Comparison of ENCODE assay signal across 8 cellular contexts in genomic region chr5:168679515-168679920, GRCh38.
DNase-seq lines count a peak whose midpoint lies in the region; ATAC-seq and TF ChIP-seq lines count a peak whose summit lies in the region.

No MANE protein-coding gene starts in this region.

- peak; percentile 88 for TF ChIP-seq CTCF in LNCaP clone FGC (IDR thresholded peaks at IDR 0.05; ENCODE audit: control insufficient read depth, extremely low read depth, insufficient read depth)
- TF ChIP-seq CTCF in heart right ventricle (IDR thresholded peaks at IDR 0.05): peak; percentile 86 to 95 (median 90)
- TF ChIP-seq CTCF in prostate gland (IDR thresholded peaks at IDR 0.05): peak; percentile 68 to 91 (median 80)

- H3K36me3 Mint-ChIP-seq in CD4-positive, CD25-positive, alpha-beta regulatory T cell: no peaks in the 10 kb centered on the region

- no peak overlapping the region for H3K27ac Mint-ChIP-seq in CD4-positive, CD25-positive, alpha-beta regulatory T cell

- no peaks in the 10 kb centered on the region for H3K27me3 ChIP-seq in CD4-positive, CD25-positive, alpha-beta regulatory T cell (ENCODE audit: control insufficient read depth, insufficient read depth, low read length)
- H3K27me3 ChIP-seq in heart right ventricle (no peaks in the 10 kb centered on the region), prostate gland (replicated peaks; ENCODE audit: insufficient read depth) (no peaks in the 10 kb centered on the region)

- H3K36me3 ChIP-seq in CD4-positive, CD25-positive, alpha-beta regulatory T cell (ENCODE audit: control insufficient read depth, insufficient read depth, low read length): no peaks in the 10 kb centered on the region
- H3K36me3 ChIP-seq in heart right ventricle (no peaks in the 10 kb centered on the region), prostate gland (no peaks in the 10 kb centered on the region)

- peaks cover 6% of the 10 kb centered on the region for H3K4me1 ChIP-seq in CD4-positive, CD25-positive, alpha-beta regulatory T cell (ENCODE audit: control insufficient read depth, insufficient read depth, low read length, poor library complexity, severe bottlenecking)
- peaks cover 0 to 42% (median 26%) of the 10 kb centered on the region in 9 donors for H3K4me1 ChIP-seq in heart right ventricle
- no peaks in the 10 kb centered on the region for H3K4me1 ChIP-seq in prostate gland (replicated peaks)

- intact Hi-C loops in heart right ventricle (cut with DNase I): loop anchor here in 5 of 10 donors (2.0 to 10.0 kb wide), 5 partner anchors 623 to 905 kb away; partner anchors contain the start of genes SLIT3 (in 2 of the 5) and SPDL1 (in 2 of the 5)
- intact Hi-C loops in prostate gland (cut with DNase I): loop anchor here (5.0 kb wide), 2 partner anchors 623 to 903 kb away; partner anchors contain the start of genes SLIT3 and SPDL1

- no peak overlapping the region for H3K4me3 Mint-ChIP-seq in CD4-positive, CD25-positive, alpha-beta regulatory T cell

- H3K27me3 Mint-ChIP-seq in CD4-positive, CD25-positive, alpha-beta regulatory T cell: no peaks in the 10 kb centered on the region

- WGBS in heart right ventricle, 2 donors: 5 to 6% methylated on average over 9 of the region's 9 CpGs
- WGBS in prostate gland: 13% methylated on average over 9 of the region's 9 CpGs

- peak; percentile 9 to 69 (median 47) for DNase-seq in CD4-positive, CD25-positive, alpha-beta regulatory T cell
- peak; percentile 19 for DNase-seq in LNCaP clone FGC (ENCODE audit: low read depth)
- DNase-seq in SK-N-DZ (ENCODE audit: low spot score): peak; percentile 81
- peak; percentile 14 for DNase-seq in activated naive CD8-positive, alpha-beta T cell treated with anti-CD3 and anti-CD28 coated beads, Interleukin-2, amount 50 U/mL, for 16 hours (ENCODE audit: low read depth, low spot score)
- DNase-seq in heart right ventricle: peak; percentile 49 to 72
- peak; percentile 72 for DNase-seq in prostate gland (ENCODE audit: low spot score)

- peaks cover 0 to 18% (median 3%) of the 10 kb centered on the region in 4 donors for H3K4me1 Mint-ChIP-seq in CD4-positive, CD25-positive, alpha-beta regulatory T cell

- ATAC-seq in CD4-positive, CD25-positive, alpha-beta regulatory T cell (ENCODE audit: low read depth in 2 of 2): no peak
- ATAC-seq in GM21360 (IDR thresholded peaks at IDR 0.05; ENCODE audit: unreplicated experiment) (peak; percentile 53), heart right ventricle (peak; percentile 22 to 67 (median 52)), HG03439 (IDR thresholded peaks at IDR 0.05; ENCODE audit: unreplicated experiment) (no peak)

- no peaks in the 10 kb centered on the region for H3K9me3 ChIP-seq in CD4-positive, CD25-positive, alpha-beta regulatory T cell (ENCODE audit: control insufficient read depth in 2 of 2, low read length in 2 of 2)
- H3K9me3 ChIP-seq in heart right ventricle (no peaks in the 10 kb centered on the region), prostate gland (no peaks in the 10 kb centered on the region)

- no peak for TF ChIP-seq POLR2A in prostate gland (IDR thresholded peaks at IDR 0.05)

- peaks cover 0 to 1% (median 0%) of the 10 kb centered on the region in 7 donors for H3K9me3 Mint-ChIP-seq in CD4-positive, CD25-positive, alpha-beta regulatory T cell

- no peak overlapping the region for H3K27ac ChIP-seq in CD4-positive, CD25-positive, alpha-beta regulatory T cell (ENCODE audit: insufficient read depth, low read length, poor library complexity, severe bottlenecking)
- no peak overlapping the region for H3K27ac ChIP-seq in heart right ventricle
- no peak overlapping the region for H3K27ac ChIP-seq in prostate gland

- no peak overlapping the region for H3K4me3 ChIP-seq in CD4-positive, CD25-positive, alpha-beta regulatory T cell (ENCODE audit: low read depth, low read length)
- H3K4me3 ChIP-seq in LNCaP clone FGC (ENCODE audit: low read depth, low read length) (no peak overlapping the region), heart right ventricle (no peak overlapping the region), prostate gland (no peak overlapping the region)

Comparison
In these comparisons a context has a peak if more than half of its experiments do, and no peak if none do; other contexts are left out.
1. ATAC-seq: peak in GM21360 (single experiment) and heart right ventricle (8 of 8); none in CD4-positive, CD25-positive, alpha-beta regulatory T cell (0 of 2) and HG03439 (single experiment).
2. DNase-seq: peak in every context shown above with its lines; median percentile 81 in SK-N-DZ; 72 in prostate gland; 60 in heart right ventricle; 47 in CD4-positive, CD25-positive, alpha-beta regulatory T cell; 19 in LNCaP clone FGC; 14 in activated naive CD8-positive, alpha-beta T cell treated with anti-CD3 and anti-CD28 coated beads, Interleukin-2, amount 50 U/mL, for 16 hours.
3. Peak in every context shown above with its lines, with median percentiles within 50 percentile points of each other: CTCF ChIP-seq.